ENCODE assay signal across 8 cellular contexts in the genomic region with DNA sequence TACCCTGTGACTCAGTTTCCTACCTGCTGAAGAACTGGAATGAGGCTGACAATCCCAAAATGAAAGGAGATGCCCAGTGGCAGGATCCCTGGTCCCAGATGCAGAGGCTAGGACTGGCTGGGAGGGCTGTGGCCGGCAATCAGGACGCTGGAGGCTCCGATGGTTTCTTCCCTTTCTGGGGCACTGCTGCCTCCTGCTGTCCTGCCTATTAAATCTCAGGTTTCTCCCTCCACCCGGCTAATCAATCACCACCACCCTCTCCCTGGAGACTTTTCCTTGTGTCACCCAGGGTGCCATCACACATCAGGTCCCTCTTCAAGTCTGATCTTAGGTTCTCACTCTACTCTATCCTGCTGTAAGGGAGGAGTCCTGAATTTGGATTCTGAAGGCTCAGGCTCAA.
DNase-seq lines count a peak whose midpoint lies in the region; ATAC-seq and TF ChIP-seq lines count a peak whose summit lies in the region.

No MANE protein-coding gene starts in this region.

- no peak overlapping the region for H3K4me3 Mint-ChIP-seq in chondrocyte (ENCODE audit: unreplicated experiment)

- H3K9me3 Mint-ChIP-seq in chondrocyte (ENCODE audit: low read depth), result no peaks in the 10 kb centered on the region

- H3K9me3 ChIP-seq in OCI-LY7 (ENCODE audit: low read length), result no peaks in the 10 kb centered on the region

- no peak overlapping the region for H2AFZ ChIP-seq in OCI-LY7 (ENCODE audit: low read length)

- DNase-seq in OCI-LY7 (ENCODE audit: low spot score) (no peak), chondrocyte (ENCODE audit: low spot score) (no peak), kidney glomerular epithelial cell (lab: John Stamatoyannopoulos, UW) (peak; percentile 21)
- peak; percentile 6 for DNase-seq in stimulated activated CD4-positive, alpha-beta T cell treated with anti-CD3 and anti-CD28 coated beads, Interleukin-4, amount 100 ng/mL, for 1 hour

- H3K27me3 Mint-ChIP-seq in chondrocyte (ENCODE audit: low read depth), result peaks cover 28% of the 10 kb centered on the region

- H3K79me2 ChIP-seq in OCI-LY7 (ENCODE audit: insufficient read depth, low read depth, low read length), result no peaks in the 10 kb centered on the region

- H3K27ac ChIP-seq in 22Rv1 (no peak overlapping the region), OCI-LY7 (ENCODE audit: low read depth, low read length, poor library complexity, severe bottlenecking) (no peak overlapping the region)

- H3K36me3 ChIP-seq in OCI-LY7 (ENCODE audit: insufficient read depth, low read length), result no peaks in the 10 kb centered on the region

- no peak overlapping the region for H3K4me3 ChIP-seq in OCI-LY7 (ENCODE audit: low read depth, low read length, poor library complexity, severe bottlenecking)

- no TSS peak for BruUV-seq in OCI-LY7 (replicated peaks; lab: Mats Ljungman, UMichigan)

- H3K4me1 ChIP-seq in OCI-LY7 (ENCODE audit: insufficient read depth, low read length, poor library complexity, severe bottlenecking), result no peaks in the 10 kb centered on the region

- no peak overlapping the region for H3K4me2 ChIP-seq in OCI-LY7 (ENCODE audit: low read length)

- no peaks in the 10 kb centered on the region for H4K20me1 ChIP-seq in OCI-LY7 (ENCODE audit: insufficient read depth, low read length)

- intact Hi-C loops in OCI-LY7 (cut with micrococcal nuclease; ENCODE audit: unreplicated experiment), result loop anchor here (10.0 kb wide), 1 partner anchor 1069 kb away; no protein-coding TSS in a partner anchor

- POLR2A ChIA-PET in OCI-LY7 (lab: Charles Lee), result no interaction called here

- H3K27ac Mint-ChIP-seq in chondrocyte (ENCODE audit: unreplicated experiment), result no peak overlapping the region

- peak; percentile 52 for ATAC-seq in HG03354 (IDR thresholded peaks at IDR 0.05; ENCODE audit: poor library complexity, severe bottlenecking, unreplicated experiment)
- no peak for ATAC-seq in GM19023 (IDR thresholded peaks at IDR 0.05; ENCODE audit: unreplicated experiment)

- TF ChIP-seq CTCF in 22Rv1 (IDR thresholded peaks at IDR 0.05) (peak; percentile 80), GM12872 (IDR thresholded peaks at IDR 0.05; ENCODE audit: insufficient read depth, low read depth, low read length) (peak; percentile 71), OCI-LY7 (conservative IDR thresholded peaks at IDR 0.05; ENCODE audit: low read length) (0 out of 2 replicates have a peak, but pooled peaks have one; percentile 18), chondrocyte (IDR thresholded peaks at IDR 0.05) (peak; percentile 84)

- CTCF ChIA-PET in OCI-LY7 (lab: Charles Lee; ENCODE audit: unreplicated experiment), result no interaction called here

- H3K36me3 Mint-ChIP-seq in chondrocyte (ENCODE audit: low read depth), result no peaks in the 10 kb centered on the region

- no peaks in the 10 kb centered on the region for H3K4me1 Mint-ChIP-seq in chondrocyte (ENCODE audit: low read depth)

- no peaks in the 10 kb centered on the region for H3K9me2 ChIP-seq in OCI-LY7 (ENCODE audit: insufficient read depth, low read length)

Comparison
In these comparisons a context has a peak if more than half of its experiments do, and no peak if none do; other contexts are left out.
1. CTCF ChIP-seq: peak in every context shown above with its lines; median percentile 84 in chondrocyte; 80 in 22Rv1; 71 in GM12872; 18 in OCI-LY7.
2. DNase-seq: peak in kidney glomerular epithelial cell (single experiment) and stimulated activated CD4-positive, alpha-beta T cell treated with anti-CD3 and anti-CD28 coated beads, Interleukin-4, amount 100 ng/mL, for 1 hour (single experiment); none in OCI-LY7 (single experiment) and chondrocyte (single experiment).